In genomic region chr9:33386998-33387397, GRCh38 we compare ENCODE assay signal across 4 cellular contexts. TPM values are rescaled to one million over a fixed set of nuclear protein-coding genes. Genes with fewer than 3 reads are reported as not detected.
"Had no signal": no experiment of that assay in that cellular context is flagged by ENCODE, and none has a peak within 500 bp of the region (broad histone marks: within the 10 kb centered on the region; RNA-seq: fewer than 3 reads in every experiment).

No MANE protein-coding gene starts in this region.

RNA-seq across cellular contexts. Expression of gene AQP7, which starts 15.4 kb away (rescaled TPM):
- total RNA-seq: natural killer cell treated with Interleukin-12 subunit alpha and Interleukin-12 subunit beta and Interleukin-15 and Interleukin-18, amount 100 ng/mL, for 72 hours; occipital lobe; osteoblast; pulmonary artery endothelial cell had no signal
